10 cellular contexts compared by ENCODE assay signal in the genomic region with DNA sequence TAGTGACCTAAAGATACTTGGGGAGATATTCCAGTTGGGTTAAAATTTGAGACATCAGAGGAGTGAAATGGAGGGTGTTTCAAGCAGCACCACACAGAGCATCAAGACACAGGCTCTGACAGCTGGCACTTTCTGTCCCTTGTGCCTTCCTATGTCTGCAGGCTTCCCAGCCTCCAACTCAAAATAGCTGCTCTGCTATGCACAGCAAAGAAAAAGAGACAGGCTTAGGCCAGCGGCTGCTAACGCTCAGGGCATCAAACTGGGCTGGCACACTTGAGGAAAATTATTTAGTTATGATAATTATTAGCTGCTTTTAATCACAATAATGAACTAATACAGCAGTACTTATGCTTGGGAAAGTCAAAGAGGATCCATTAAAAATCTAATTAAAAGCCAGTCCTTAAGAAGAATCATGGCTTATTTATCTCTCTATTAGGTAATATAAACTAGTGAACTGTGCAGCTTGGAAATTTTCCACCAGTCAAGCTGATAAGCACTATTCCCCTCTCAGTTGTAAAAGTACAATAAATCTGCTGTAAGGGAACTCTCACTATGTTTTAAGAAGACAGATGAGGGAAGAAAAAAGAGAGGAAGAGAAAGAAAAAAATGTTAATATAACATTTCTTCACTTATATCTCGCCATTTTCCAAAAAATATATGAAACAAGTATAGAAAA.
"Had no signal": no experiment of that assay in that cellular context is flagged by ENCODE, and none has a peak within 500 bp of the region (broad histone marks: within the 10 kb centered on the region; RNA-seq: fewer than 3 reads in every experiment).

No MANE protein-coding gene starts in this region.

- DNase-seq: activated naive CD4-positive, alpha-beta T cell treated with anti-CD3 and anti-CD28 coated beads, Interleukin-2, amount 10 ng/mL, durations not matched to agents 7 days and 5 days; effector memory CD4-positive, alpha-beta T cell; foreskin keratinocyte; immature natural killer cell; pancreas; SW 1271; uterus had no signal

- H3K36me3 ChIP-seq: pancreas, uterus had no signal

- H3K36me3 Mint-ChIP-seq: activated naive CD4-positive, alpha-beta T cell treated with anti-CD3 and anti-CD28 coated beads, Interleukin-2, amount 10 ng/mL, durations not matched to agents 7 days and 5 days; immature natural killer cell; stimulated activated effector memory CD8-positive, alpha-beta T cell treated with anti-CD3 and anti-CD28 coated beads, Interleukin-12 subunit alpha, Interleukin-12 subunit beta, amount 100 ng/mL, for 72 hours had no signal

- ATAC-seq: activated CD4-positive, CD25-positive, alpha-beta regulatory T cell treated with anti-CD3 and anti-CD28 coated beads, Interleukin-2, amount 50 U/mL, for 24 hours; foreskin keratinocyte; pancreas; stimulated activated effector memory CD8-positive, alpha-beta T cell treated with anti-CD3 and anti-CD28 coated beads, Interleukin-12 subunit alpha, Interleukin-12 subunit beta, amount 100 ng/mL, for 72 hours had no signal

- H3K27ac Mint-ChIP-seq: activated naive CD4-positive, alpha-beta T cell treated with anti-CD3 and anti-CD28 coated beads, Interleukin-2, amount 10 ng/mL, durations not matched to agents 7 days and 5 days; immature natural killer cell; stimulated activated effector memory CD8-positive, alpha-beta T cell treated with anti-CD3 and anti-CD28 coated beads, Interleukin-12 subunit alpha, Interleukin-12 subunit beta, amount 100 ng/mL, for 72 hours; T-helper 2 cell treated with Interferon-gamma antibody and Interleukin-4, amounts not matched to agents 5 μg/mL and 100 μg/mL, for 36 hours had no signal

- H3K4me1 Mint-ChIP-seq: activated naive CD4-positive, alpha-beta T cell treated with anti-CD3 and anti-CD28 coated beads, Interleukin-2, amount 10 ng/mL, durations not matched to agents 7 days and 5 days; immature natural killer cell; stimulated activated effector memory CD8-positive, alpha-beta T cell treated with anti-CD3 and anti-CD28 coated beads, Interleukin-12 subunit alpha, Interleukin-12 subunit beta, amount 100 ng/mL, for 72 hours had no signal

- H3K4me3 Mint-ChIP-seq: activated naive CD4-positive, alpha-beta T cell treated with anti-CD3 and anti-CD28 coated beads, Interleukin-2, amount 10 ng/mL, durations not matched to agents 7 days and 5 days; immature natural killer cell; stimulated activated effector memory CD8-positive, alpha-beta T cell treated with anti-CD3 and anti-CD28 coated beads, Interleukin-12 subunit alpha, Interleukin-12 subunit beta, amount 100 ng/mL, for 72 hours; T-helper 2 cell treated with Interferon-gamma antibody and Interleukin-4, amounts not matched to agents 5 μg/mL and 100 μg/mL, for 36 hours had no signal

- H3K9me3 ChIP-seq: pancreas, uterus had no signal

- FAIRE-seq: pancreas had no signal

- H3K27me3 ChIP-seq: foreskin keratinocyte, pancreas, uterus had no signal

- H3K4me1 ChIP-seq: foreskin keratinocyte, pancreas, uterus had no signal

- H3K27ac ChIP-seq: foreskin keratinocyte, pancreas had no signal

- H3K9me3 Mint-ChIP-seq: activated naive CD4-positive, alpha-beta T cell treated with anti-CD3 and anti-CD28 coated beads, Interleukin-2, amount 10 ng/mL, durations not matched to agents 7 days and 5 days; immature natural killer cell; stimulated activated effector memory CD8-positive, alpha-beta T cell treated with anti-CD3 and anti-CD28 coated beads, Interleukin-12 subunit alpha, Interleukin-12 subunit beta, amount 100 ng/mL, for 72 hours; T-helper 2 cell treated with Interferon-gamma antibody and Interleukin-4, amounts not matched to agents 5 μg/mL and 100 μg/mL, for 36 hours had no signal

- H3K4me3 ChIP-seq: pancreas, uterus had no signal
